In the genomic region with DNA sequence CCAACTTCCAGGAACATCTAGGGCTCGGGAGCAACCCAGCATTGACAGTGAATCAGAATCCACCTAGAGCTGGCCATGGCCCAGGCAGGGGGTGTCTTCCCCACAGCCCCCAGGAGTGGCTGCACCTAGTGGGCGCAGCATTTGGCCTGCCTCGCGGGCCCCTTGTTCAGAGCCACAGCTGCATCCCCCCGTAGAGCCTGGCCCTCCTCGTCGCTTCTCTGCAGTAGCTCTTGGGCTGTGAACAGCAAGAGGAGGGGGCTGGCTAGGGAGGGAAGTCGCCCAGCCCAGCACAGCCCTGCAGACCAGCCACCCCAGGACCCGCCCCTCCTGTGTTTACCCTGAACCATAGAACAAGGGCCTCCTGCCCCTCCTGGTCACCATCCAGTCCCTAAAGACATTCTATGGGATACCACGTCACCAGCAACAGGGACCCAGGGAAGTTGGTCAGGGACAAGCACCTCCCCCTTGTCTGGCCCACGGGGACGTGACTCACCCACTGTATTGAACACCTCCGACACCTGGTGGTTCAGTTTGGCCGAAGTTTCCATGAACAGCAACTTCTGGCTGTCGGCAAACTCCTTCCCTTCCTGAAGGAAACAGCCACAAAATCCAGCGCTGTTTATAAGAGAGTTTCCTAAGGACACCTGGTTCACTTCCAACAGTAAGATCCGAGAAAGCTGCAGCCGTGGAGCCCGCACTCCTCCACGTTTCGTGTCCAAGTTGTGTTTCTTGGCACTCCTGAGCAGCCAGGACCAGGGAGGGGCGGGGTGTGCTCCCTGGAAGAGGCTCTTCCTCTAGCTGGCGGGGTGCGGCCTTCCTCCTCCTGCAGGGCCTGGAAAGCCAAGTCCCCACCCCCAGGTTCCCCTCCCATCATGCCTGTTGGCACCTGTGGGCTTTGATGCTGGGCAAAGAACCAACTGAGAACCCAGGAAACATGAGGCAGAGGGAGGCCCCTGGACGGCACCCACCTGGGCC, we compare ENCODE assay signal across 19 cellular contexts. TPM values are rescaled to one million over a fixed set of nuclear protein-coding genes. Genes with fewer than 3 reads are reported as not detected.
A peak's percentile ranks its signal among the peaks of the same experiment; 100 is the strongest.
DNase-seq lines count a peak whose midpoint lies in the region; ATAC-seq and TF ChIP-seq lines count a peak whose summit lies in the region.
"Had no signal": no experiment of that assay in that cellular context is flagged by ENCODE, and none has a peak within 500 bp of the region (broad histone marks: within the 10 kb centered on the region; RNA-seq: fewer than 3 reads in every experiment).

No MANE protein-coding gene starts in this region.

- H3K27ac Mint-ChIP-seq in MCF 10A (ENCODE audit: low read depth, unreplicated experiment) (peak overlapping the region; percentile 86), GM23338 (no peak overlapping the region)
- H3K27ac Mint-ChIP-seq: activated T-cell treated with anti-CD3 and anti-CD28 coated beads, Interleukin-2, amount 50 U/mL, for 72 hours; T-helper 17 cell; type B pancreatic cell had no signal

- no peak overlapping the region for H3K4me2 ChIP-seq in GM23338

- H3K9me3 Mint-ChIP-seq in MCF 10A (ENCODE audit: unreplicated experiment) (no peaks in the 10 kb centered on the region), GM23338 (0 out of 3 replicates have a peak, but pooled peaks cover 4% of the 10 kb centered on the region)
- H3K9me3 Mint-ChIP-seq: activated T-cell treated with anti-CD3 and anti-CD28 coated beads, Interleukin-2, amount 50 U/mL, for 72 hours; type B pancreatic cell had no signal

- intact Hi-C loops in MCF 10A (cut with micrococcal nuclease) (loop anchor here (1.0 to 5.0 kb wide), 2 partner anchors 163 to 482 kb away; a partner anchor contains a TSS), posterior vena cava (cut with DNase I) (loop anchor here (5.0 to 10.0 kb wide), 2 partner anchors 63 to 450 kb away; no protein-coding TSS in a partner anchor)

- H4K20me1 ChIP-seq in GM23338 (replicated peaks; ENCODE audit: insufficient read depth) = no peaks in the 10 kb centered on the region

- TF ChIP-seq CTCF in MCF 10A (IDR thresholded peaks at IDR 0.05; ENCODE audit: unreplicated experiment) (no peak), GM23338 (conservative IDR thresholded peaks at IDR 0.05; ENCODE audit: low read depth in 2 of 2) (0 out of 4 replicates have a peak, but pooled peaks of 1 of the 2 experiments have one; percentile 5)

- BruUV-seq in MCF 10A (replicated peaks; lab: Mats Ljungman, UMichigan) = no TSS peak

- no peaks in the 10 kb centered on the region for H3K79me2 ChIP-seq in GM23338 (replicated peaks; ENCODE audit: insufficient read depth)

- no peak overlapping the region for H2AFZ ChIP-seq in GM23338

- no peaks in the 10 kb centered on the region for H3K36me3 Mint-ChIP-seq in MCF 10A (ENCODE audit: insufficient read depth, unreplicated experiment)
- peaks cover 17% of the 10 kb centered on the region; the same call in 2 of the 3 replicates for H3K36me3 Mint-ChIP-seq in GM23338 (ENCODE audit: low read depth)
- H3K36me3 Mint-ChIP-seq: type B pancreatic cell had no signal

- H3K27ac ChIP-seq in GM23338 (ENCODE audit: low read depth) = no peak overlapping the region

- ATAC-seq in GM23338 = no peak; the same call in 2 of the 3 replicates
- ATAC-seq: activated T-cell treated with anti-CD3 and anti-CD28 coated beads, Interleukin-2, amount 50 U/mL, for 72 hours; T-helper 17 cell had no signal

- peaks cover 17% of the 10 kb centered on the region for H3K4me1 Mint-ChIP-seq in MCF 10A (ENCODE audit: insufficient read depth, unreplicated experiment)
- H3K4me1 Mint-ChIP-seq in GM23338 = peaks cover 18% of the 10 kb centered on the region

- no peak overlapping the region for H3K4me3 ChIP-seq in GM23338
- H3K4me3 ChIP-seq: Peyer's patch had no signal

- POLR2A ChIA-PET in MCF 10A (lab: Yijun Ruan, JAX) = interaction anchor here (2.1 kb wide), 1 partner anchor 14 kb away, joined by 13 read pairs; a partner anchor contains a TSS

- CTCF ChIA-PET in MCF 10A (lab: Yijun Ruan, JAX) = interaction anchor here (0.6 to 9.3 kb wide), 12 partner anchors 8 to 474 kb away, joined by 3 to 239 read pairs (median 4); a partner anchor contains a TSS

- no peaks in the 10 kb centered on the region for H3K9me2 ChIP-seq in GM23338 (ENCODE audit: insufficient read depth)

- H3K4me3 Mint-ChIP-seq in MCF 10A (ENCODE audit: unreplicated experiment) = peak overlapping the region; percentile 55
- H3K4me3 Mint-ChIP-seq in GM23338 = no peak overlapping the region
- H3K4me3 Mint-ChIP-seq: activated T-cell treated with anti-CD3 and anti-CD28 coated beads, Interleukin-2, amount 50 U/mL, for 72 hours; T-helper 17 cell; type B pancreatic cell had no signal

- no peaks in the 10 kb centered on the region for H3K27me3 Mint-ChIP-seq in MCF 10A (ENCODE audit: insufficient read depth, unreplicated experiment)
- no peaks in the 10 kb centered on the region for H3K27me3 Mint-ChIP-seq in GM23338 (ENCODE audit: insufficient read depth, low read depth, poor library complexity)
- H3K27me3 Mint-ChIP-seq: type B pancreatic cell had no signal

- H3K27me3 ChIP-seq in GM23338 (ENCODE audit: insufficient read depth) = no peaks in the 10 kb centered on the region
- H3K27me3 ChIP-seq: Peyer's patch had no signal

- H3K36me3 ChIP-seq in GM23338 (ENCODE audit: insufficient read depth) = no peaks in the 10 kb centered on the region

- H3K4me1 ChIP-seq in GM23338 (ENCODE audit: insufficient read depth) = peaks cover 6% of the 10 kb centered on the region; the same call in 1 of the 2 replicates
- H3K4me1 ChIP-seq: Caco-2 had no signal

- H3F3A ChIP-seq in GM23338 (replicated peaks; ENCODE audit: low read depth) = no peaks in the 10 kb centered on the region

- peak; percentile 64 for DNase-seq in ELF-1 (ENCODE audit: low read depth, low spot score)
- DNase-seq in MCF 10A (ENCODE audit: unreplicated experiment) = peak; percentile 82
- peak; percentile 8 for DNase-seq in iris pigment epithelial cell (ENCODE audit: low read depth)
- DNase-seq in posterior vena cava (ENCODE audit: low spot score) = peak; percentile 81
- no peak for DNase-seq in stimulated activated naive CD4-positive, alpha-beta T cell (lab: John Stamatoyannopoulos, UW)
- no peak for DNase-seq in NCI-H2171 (lab: John Stamatoyannopoulos, UW)
- no peak for DNase-seq in GM23338 (ENCODE audit: low spot score)
- DNase-seq in DMS79 treated with DMSO at 0.1 percent for 48 hours (lab: John Stamatoyannopoulos, UW) = no peak
- DNase-seq: activated CD4-positive, alpha-beta T cell treated with anti-CD3 and anti-CD28 coated beads for 48 hours; activated T-cell treated with anti-CD3 and anti-CD28 coated beads, Interleukin-2, amount 50 U/mL, for 72 hours; amniotic stem cell; Caco-2; NCI-H1092; NCI-H446 treated with DMSO at 0.1 percent for 48 hours; T-helper 17 cell had no signal

TF ChIP-seq in GM23338, 12 proteins besides CTCF, POLR2A, EP300 and RAD21:
- TF ChIP-seq, protein P1, sequence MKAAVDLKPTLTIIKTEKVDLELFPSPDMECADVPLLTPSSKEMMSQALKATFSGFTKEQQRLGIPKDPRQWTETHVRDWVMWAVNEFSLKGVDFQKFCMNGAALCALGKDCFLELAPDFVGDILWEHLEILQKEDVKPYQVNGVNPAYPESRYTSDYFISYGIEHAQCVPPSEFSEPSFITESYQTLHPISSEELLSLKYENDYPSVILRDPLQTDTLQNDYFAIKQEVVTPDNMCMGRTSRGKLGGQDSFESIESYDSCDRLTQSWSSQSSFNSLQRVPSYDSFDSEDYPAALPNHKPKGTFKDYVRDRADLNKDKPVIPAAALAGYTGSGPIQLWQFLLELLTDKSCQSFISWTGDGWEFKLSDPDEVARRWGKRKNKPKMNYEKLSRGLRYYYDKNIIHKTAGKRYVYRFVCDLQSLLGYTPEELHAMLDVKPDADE (IDR thresholded peaks at IDR 0.05) = no peak
- TF ChIP-seq NANOG (IDR thresholded peaks at IDR 0.05; ENCODE audit: borderline replicate concordance) = no peak

RNA-seq across cellular contexts. Expression of a gene that starts 8.8 kb away (rescaled TPM):
- not detected in 2 replicates for total RNA-seq in MCF 10A (2022)
- total RNA-seq in posterior vena cava = not detected
- not detected in 2 replicates for total RNA-seq in GM23338 (2014; rRNA removed; shearing (Covaris generic))
- polyA plus RNA-seq in GM23338 (2016; fragmentation: Nextera tagmentation; extraction: Ambion mirVana) = not detected in 2 replicates
- total RNA-seq: activated T-cell treated with anti-CD3 and anti-CD28 coated beads, Interleukin-2, amount 50 U/mL, for 72 hours; Caco-2; kidney epithelial cell; Peyer's patch; T-helper 17 cell had no signal
- polyA plus RNA-seq: AG04450 had no signal

RNA-seq across cellular contexts. Expression of a gene that starts 15.4 kb away (rescaled TPM):
- total RNA-seq in MCF 10A (2022) = 10.6 and 17.2 TPM in 2 replicates
- total RNA-seq in posterior vena cava = 1 to 10 TPM; 2.0 to 2.7 TPM
- total RNA-seq in GM23338 (2014; rRNA removed; shearing (Covaris generic)) = 21.4 and 26.9 TPM in 2 replicates
- 17.4 and 22.4 TPM in 2 replicates for polyA plus RNA-seq in GM23338 (2016; fragmentation: Nextera tagmentation; extraction: Ambion mirVana)
- total RNA-seq: T-helper 17 cell had no signal

RNA-seq across cellular contexts. Expression of a gene that starts 52.2 kb away (rescaled TPM):
- total RNA-seq in MCF 10A (2022) (197 and 201 TPM in 2 replicates), posterior vena cava (100 to 1,000 TPM; 180 to 357 TPM)
- 57.4 and 59.6 TPM in 2 replicates for total RNA-seq in GM23338 (2014; rRNA removed; shearing (Covaris generic))
- 160 and 178 TPM in 2 replicates for polyA plus RNA-seq in GM23338 (2016; fragmentation: Nextera tagmentation; extraction: Ambion mirVana)

Comparison
In these comparisons a context has a peak if more than half of its experiments do, and no peak if none do; other contexts are left out.
1. DNase-seq: peak in ELF-1 (single experiment), MCF 10A (single experiment), iris pigment epithelial cell (single experiment) and posterior vena cava (single experiment); none in stimulated activated naive CD4-positive, alpha-beta T cell (0 of 6), NCI-H2171 (single experiment), GM23338 (single experiment) and DMS79 treated with DMSO at 0.1 percent for 48 hours (single experiment).